35 cellular contexts compared by ENCODE assay signal in the genomic region with DNA sequence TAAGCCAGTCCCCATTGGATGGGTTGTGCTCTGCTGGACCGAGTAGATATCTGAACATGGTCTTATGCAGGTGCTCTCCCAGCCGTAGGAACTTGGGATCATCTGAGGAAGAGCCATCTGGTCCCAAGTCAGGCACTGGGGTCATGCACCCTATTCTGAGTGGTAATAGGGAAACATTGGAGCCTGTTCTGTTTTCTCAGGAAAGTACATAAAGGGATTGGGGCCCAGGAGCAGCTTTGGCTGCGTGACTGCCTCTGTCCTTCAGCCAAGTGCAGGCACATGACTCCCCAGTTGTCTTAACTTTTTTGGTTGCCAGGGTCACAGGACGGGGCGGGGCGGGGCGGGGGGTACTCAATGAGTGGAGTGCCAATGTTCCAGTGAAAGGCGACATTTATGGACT. TPM values are rescaled to one million over a fixed set of nuclear protein-coding genes. Genes with fewer than 3 reads are reported as not detected.
DNase-seq lines count a peak whose midpoint lies in the region; ATAC-seq and TF ChIP-seq lines count a peak whose summit lies in the region.
"Had no signal": no experiment of that assay in that cellular context is flagged by ENCODE, and none has a peak within 500 bp of the region (broad histone marks: within the 10 kb centered on the region; RNA-seq: fewer than 3 reads in every experiment).

No MANE protein-coding gene starts in this region.

- ATAC-seq in body of pancreas = peak; percentile 88
- peak; percentile 10 for ATAC-seq in lung (ENCODE audit: insufficient read depth, low FRiP score)
- ATAC-seq in SK-N-SH treated with all-trans-retinoic acid at 6 μM for 48 hours = no peak
- ATAC-seq: left lobe of liver; stimulated activated naive CD8-positive, alpha-beta T cell treated with anti-CD3 and anti-CD28 coated beads, Interleukin-15, Interleukin-2, amounts not matched to agents 100 U/mL and 50 U/mL, for 24 hours; WTC11 had no signal

- no peaks in the 10 kb centered on the region for H3K27me3 Mint-ChIP-seq in activated T-cell treated with anti-CD3 and anti-CD28 coated beads, Interleukin-2, amount 50 U/mL, for 24 hours
- H3K27me3 Mint-ChIP-seq: activated CD4-positive, alpha-beta T cell treated with anti-CD3 and anti-CD28 coated beads, Interleukin-2, amount 10 ng/mL, durations not matched to agents 24 days and 14 days; activated naive CD8-positive, alpha-beta T cell; CD4-positive, alpha-beta memory T cell had no signal

- TF ChIP-seq CTCF in body of pancreas (IDR thresholded peaks at IDR 0.05) = no peak
- no peak for TF ChIP-seq CTCF in left ventricle myocardium inferior (IDR thresholded peaks at IDR 0.05; ENCODE audit: borderline replicate concordance)
- no peak for TF ChIP-seq CTCF in lung (IDR thresholded peaks at IDR 0.05; ENCODE audit: control extremely low read depth, extremely low read depth)
- TF ChIP-seq CTCF in thyroid gland (IDR thresholded peaks at IDR 0.05) = no peak

- intact Hi-C loops in body of pancreas (cut with DNase I) = no loop called here
- intact Hi-C loops in left ventricle myocardium inferior (cut with micrococcal nuclease) = no loop called here
- intact Hi-C loops in thyroid gland (cut with DNase I) = no loop called here

- no peak overlapping the region for H3K4me3 ChIP-seq in body of pancreas
- peak overlapping the region; percentile 64 for H3K4me3 ChIP-seq in left ventricle myocardium inferior
- no peak overlapping the region for H3K4me3 ChIP-seq in lung
- no peak overlapping the region for H3K4me3 ChIP-seq in thyroid gland (replicated peaks in 1 of 3)
- H3K4me3 ChIP-seq: ascending aorta, cardiac muscle cell, SJCRH30, smooth muscle cell, testis had no signal

- peaks cover 7% of the 10 kb centered on the region for H3K4me1 Mint-ChIP-seq in activated T-cell treated with anti-CD3 and anti-CD28 coated beads, Interleukin-2, amount 50 U/mL, for 24 hours (ENCODE audit: low read depth)

- peaks cover 0 to 16% of the 10 kb centered on the region in 2 donors for H3K36me3 ChIP-seq in body of pancreas (replicated peaks in 1 of 2; ENCODE audit: insufficient read depth in 1 of 2, low read depth in 2 of 2)
- peaks cover 88% of the 10 kb centered on the region for H3K36me3 ChIP-seq in left ventricle myocardium inferior
- H3K36me3 ChIP-seq in lung (ENCODE audit: control insufficient read depth in 2 of 2, insufficient read depth in 2 of 2, low read length in 2 of 2) = peaks cover 20 to 24% of the 10 kb centered on the region in 2 donors
- peaks cover 21 to 29% of the 10 kb centered on the region in 2 donors for H3K36me3 ChIP-seq in thyroid gland
- H3K36me3 ChIP-seq: SJCRH30 had no signal

- H3K36me3 Mint-ChIP-seq in activated T-cell treated with anti-CD3 and anti-CD28 coated beads, Interleukin-2, amount 50 U/mL, for 24 hours (ENCODE audit: low read depth) = peaks cover 29% of the 10 kb centered on the region

- no peaks in the 10 kb centered on the region for H3K9me3 Mint-ChIP-seq in activated T-cell treated with anti-CD3 and anti-CD28 coated beads, Interleukin-2, amount 50 U/mL, for 24 hours
- H3K9me3 Mint-ChIP-seq: activated CD4-positive, alpha-beta T cell treated with anti-CD3 and anti-CD28 coated beads, Interleukin-2, amount 10 ng/mL, durations not matched to agents 24 days and 14 days; CD4-positive, alpha-beta memory T cell; nephron; WTC11 had no signal

- peak; percentile 27 to 75 (median 63) for DNase-seq in body of pancreas
- DNase-seq in left ventricle myocardium inferior = peak; percentile 54
- DNase-seq in lung (ENCODE audit: low spot score) = peak; percentile 70
- peak; percentile 92 for DNase-seq in thyroid gland
- DNase-seq in GM03348 (ENCODE audit: low spot score) = no peak
- no peak for DNase-seq in activated T-cell treated with anti-CD3 and anti-CD28 coated beads, Interleukin-2, amount 50 U/mL, for 24 hours
- DNase-seq in GF-D8 (lab: John Stamatoyannopoulos, UW) = no peak
- DNase-seq: activated CD4-positive, alpha-beta T cell treated with anti-CD3 and anti-CD28 coated beads, Interleukin-2, amount 10 ng/mL, durations not matched to agents 24 days and 14 days; activated CD8-positive, alpha-beta memory T cell treated with anti-CD3 and anti-CD28 coated beads for 24 hours; activated effector memory CD4-positive, alpha-beta T cell treated with Interleukin-2 at 50 U/mL for 16 hours; activated T-cell treated with anti-CD3 and anti-CD28 coated beads for 4 hours; AML-193; CD4-positive, alpha-beta memory T cell; Karpas-422; MV-4-11; NCI-H1436; NCI-H446 treated with DMSO at 0.1 percent for 48 hours; SJCRH30; stimulated activated CD4-positive, alpha-beta T cell treated with anti-CD3 and anti-CD28 coated beads, Interleukin-1b, Interleukin-23, amount 100 ng/mL, for 48 hours; stimulated activated naive CD8-positive, alpha-beta T cell treated with anti-CD3 and anti-CD28 coated beads, Interleukin-15, Interleukin-2, amounts not matched to agents 100 U/mL and 50 U/mL, for 24 hours; T-helper 9 cell; testis had no signal

- H3K27me3 ChIP-seq in body of pancreas = no peaks in the 10 kb centered on the region
- H3K27me3 ChIP-seq in left ventricle myocardium inferior (ENCODE audit: low read depth) = no peaks in the 10 kb centered on the region
- no peaks in the 10 kb centered on the region for H3K27me3 ChIP-seq in lung (ENCODE audit: control insufficient read depth, insufficient read depth)
- no peaks in the 10 kb centered on the region for H3K27me3 ChIP-seq in thyroid gland
- H3K27me3 ChIP-seq: ascending aorta, cardiac muscle cell, testis had no signal

- peak overlapping the region in 1 of 4 donors; percentile 23 for H3K27ac ChIP-seq in body of pancreas
- H3K27ac ChIP-seq in left ventricle myocardium inferior (replicated peaks) = peak overlapping the region; percentile 82
- peak overlapping the region; percentile 62 to 76 for H3K27ac ChIP-seq in lung (ENCODE audit: low read depth in 1 of 2, low read length in 1 of 2)
- peak overlapping the region; percentile 91 to 99 (median 98) for H3K27ac ChIP-seq in thyroid gland
- H3K27ac ChIP-seq: ascending aorta, cardiac muscle cell, SJCRH30, testis had no signal

- no peak overlapping the region for H3K4me3 Mint-ChIP-seq in activated T-cell treated with anti-CD3 and anti-CD28 coated beads, Interleukin-2, amount 50 U/mL, for 24 hours
- H3K4me3 Mint-ChIP-seq: activated CD4-positive, alpha-beta T cell treated with anti-CD3 and anti-CD28 coated beads, Interleukin-2, amount 10 ng/mL, durations not matched to agents 24 days and 14 days; activated naive CD8-positive, alpha-beta T cell; CD4-positive, alpha-beta memory T cell; nephron; WTC11 had no signal

- no peak overlapping the region for H3K27ac Mint-ChIP-seq in activated T-cell treated with anti-CD3 and anti-CD28 coated beads, Interleukin-2, amount 50 U/mL, for 24 hours
- H3K27ac Mint-ChIP-seq: activated CD4-positive, alpha-beta T cell treated with anti-CD3 and anti-CD28 coated beads, Interleukin-2, amount 10 ng/mL, durations not matched to agents 24 days and 14 days; activated naive CD8-positive, alpha-beta T cell; CD4-positive, alpha-beta memory T cell; nephron; WTC11 had no signal

- H3K4me1 ChIP-seq in body of pancreas (peaks cover 5% of the 10 kb centered on the region), left ventricle myocardium inferior (peaks cover 69% of the 10 kb centered on the region), lung (ENCODE audit: control insufficient read depth in 2 of 2, insufficient read depth in 2 of 2, low read length in 2 of 2) (peaks cover 2 to 3% of the 10 kb centered on the region in 2 donors), thyroid gland (peaks cover 62 to 65% of the 10 kb centered on the region in 2 donors)
- H3K4me1 ChIP-seq: ascending aorta, SJCRH30, testis had no signal

- TF ChIP-seq POLR2A in body of pancreas (IDR thresholded peaks at IDR 0.05) (no peak), thyroid gland (IDR thresholded peaks at IDR 0.05) (peak in 1 of 2 donors; percentile 60)

- H3K9me3 ChIP-seq in body of pancreas (no peaks in the 10 kb centered on the region), left ventricle myocardium inferior (replicated peaks) (no peaks in the 10 kb centered on the region), lung (ENCODE audit: control insufficient read depth in 2 of 2, insufficient read depth in 1 of 2, low read length in 1 of 2) (no peaks in the 10 kb centered on the region), thyroid gland (no peaks in the 10 kb centered on the region)
- H3K9me3 ChIP-seq: ascending aorta, SJCRH30, testis had no signal

- WGBS in body of pancreas, 2 donors = 50 to 61% methylated on average over 8 of the region's 8 CpGs
- 79 to 92% methylated on average over 8 of the region's 8 CpGs for WGBS in lung, 2 donors
- whole genome bisulfite sequencing in thyroid gland, 2 donors = 40 to 48% methylated on average over 8 of the region's 8 CpGs

TF ChIP-seq in SK-N-SH treated with all-trans-retinoic acid at 6 μM for 48 hours, 23 proteins besides CTCF, POLR2A, EP300 and RAD21:
- TF ChIP-seq BACH2 (CRISPR knock-in tag; IDR thresholded peaks at IDR 0.05; ENCODE audit: borderline replicate concordance) (no peak), ZFP30 (CRISPR knock-in tag; IDR thresholded peaks at IDR 0.05) (no peak), ARNTL (CRISPR knock-in tag; IDR thresholded peaks at IDR 0.05; ENCODE audit: borderline replicate concordance, low read depth) (no peak), TCF4 (CRISPR knock-in tag; IDR thresholded peaks at IDR 0.05; ENCODE audit: borderline replicate concordance) (no peak), ISL1 (CRISPR knock-in tag; IDR thresholded peaks at IDR 0.05) (no peak)

RNA-seq across cellular contexts. Expression of a gene that starts 11.5 kb away (rescaled TPM):
- total RNA-seq in body of pancreas = 1 to 10 TPM; 4.9 to 9.3 TPM
- 107 TPM for total RNA-seq in left ventricle myocardium inferior
- 10 to 100 TPM; 50.8 to 52.3 TPM for total RNA-seq in lung
- 10 to 100 TPM; 19.9 to 28.4 TPM for polyA plus RNA-seq in lung
- total RNA-seq in thyroid gland = 100 to 1,000 TPM in 2 of 4 donors, 10 to 100 TPM in 2; 87.7 to 191 (median 110) TPM

RNA-seq across cellular contexts. Expression of a gene that starts 13.5 kb away (rescaled TPM):
- 1 to 10 TPM; 5.4 to 5.9 TPM for total RNA-seq in body of pancreas
- total RNA-seq in left ventricle myocardium inferior = 4.2 TPM
- 10 to 100 TPM in 1 of 2 donors, 1 to 10 TPM in 1; 7.1 to 34.4 TPM for total RNA-seq in lung
- 1 to 10 TPM; 3.4 to 3.7 TPM for polyA plus RNA-seq in lung
- 10 to 100 TPM; 11.6 to 17.7 (median 13.5) TPM for total RNA-seq in thyroid gland

RNA-seq across cellular contexts. Expression of a gene that starts 24.1 kb away (rescaled TPM):
- total RNA-seq in body of pancreas = 10 to 100 TPM in 1 of 2 donors, not detected in 1; 11.9 TPM
- 0.30 TPM for total RNA-seq in left ventricle myocardium inferior
- 1 to 10 TPM; 4.2 to 6.5 TPM for total RNA-seq in lung
- polyA plus RNA-seq in lung = 1 to 10 TPM; 2.6 to 5.1 TPM
- not detected for total RNA-seq in thyroid gland
- total RNA-seq: A673, ascending aorta, cardiac muscle cell, fibroblast of villous mesenchyme, osteoblast, renal cortical epithelial cell, SJCRH30 had no signal
- polyA plus RNA-seq: cardiac muscle cell had no signal

RNA-seq across cellular contexts. Expression of a gene that starts 32.0 kb away (rescaled TPM):
- total RNA-seq in body of pancreas = 10 to 100 TPM; 11.2 to 23.3 TPM
- total RNA-seq in left ventricle myocardium inferior = 0.74 TPM
- 100 to 1,000 TPM; 123 to 130 TPM for total RNA-seq in lung
- 10 to 100 TPM; 27.7 to 59.9 TPM for polyA plus RNA-seq in lung
- 10 to 100 TPM in 3 of 4 donors, 1 to 10 TPM in 1; 7.1 to 24.6 (median 13.3) TPM for total RNA-seq in thyroid gland
- total RNA-seq: activated CD4-positive, alpha-beta T cell treated with anti-CD3 and anti-CD28 coated beads, Interleukin-2, amount 10 ng/mL, durations not matched to agents 24 days and 14 days; ascending aorta; fibroblast of villous mesenchyme; osteoblast; SJCRH30 had no signal
- polyA plus RNA-seq: CD4-positive, alpha-beta memory T cell had no signal

RNA-seq across cellular contexts. Expression of a gene that starts 39.5 kb away (rescaled TPM):
- total RNA-seq in body of pancreas = 10 to 100 TPM in 1 of 2 donors, 1 to 10 TPM in 1; 8.9 to 23.1 TPM
- not detected for total RNA-seq in left ventricle myocardium inferior
- total RNA-seq in lung = 100 to 1,000 TPM; 158 to 203 TPM
- polyA plus RNA-seq in lung = 100 to 1,000 TPM in 1 of 2 donors, 10 to 100 TPM in 1; 21.2 to 213 TPM
- not detected for total RNA-seq in thyroid gland
- total RNA-seq: A673; activated CD4-positive, alpha-beta T cell treated with anti-CD3 and anti-CD28 coated beads, Interleukin-2, amount 10 ng/mL, durations not matched to agents 24 days and 14 days; ascending aorta; cardiac muscle cell; CD4-positive, alpha-beta memory T cell; Daoy; fibroblast of villous mesenchyme; osteoblast; smooth muscle cell had no signal
- polyA plus RNA-seq: cardiac muscle cell; CD4-positive, alpha-beta memory T cell; smooth muscle cell had no signal

Comparison
In these comparisons a context has a peak if more than half of its experiments do, and no peak if none do; other contexts are left out.
1. DNase-seq: peak in body of pancreas (4 of 4), left ventricle myocardium inferior (single experiment), lung (single experiment) and thyroid gland (2 of 2); none in GM03348 (single experiment), activated T-cell treated with anti-CD3 and anti-CD28 coated beads, Interleukin-2, amount 50 U/mL, for 24 hours (single experiment) and GF-D8 (single experiment).
2. RNA of a gene that starts 11.5 kb away (total RNA-seq): 87.7 to 191 TPM in thyroid gland, 107 TPM in left ventricle myocardium inferior (single experiment) and 50.8 to 52.3 TPM in lung; 4.9 to 9.3 TPM in body of pancreas; every median in the first group is over 4 times any median in the second.